8 cellular contexts compared by ENCODE assay signal in genomic region chr19:18507021-18507726, GRCh38. TPM values are rescaled to one million over a fixed set of nuclear protein-coding genes. Genes with fewer than 3 reads are reported as not detected.
DNase-seq lines count a peak whose midpoint lies in the region; ATAC-seq and TF ChIP-seq lines count a peak whose summit lies in the region.

No MANE protein-coding gene starts in this region.

- no peak for TF ChIP-seq CTCF in adrenal gland (IDR thresholded peaks at IDR 0.05)
- TF ChIP-seq CTCF in testis (IDR thresholded peaks at IDR 0.05): no peak

- H3K4me3 ChIP-seq in adrenal gland (no peak overlapping the region), testis (no peak overlapping the region)

- H3K4me3 Mint-ChIP-seq in activated CD8-positive, alpha-beta memory T cell treated with anti-CD3 and anti-CD28 coated beads, Interleukin-2, amount 10 ng/mL, durations not matched to agents 7 days and 5 days: peak overlapping the region; percentile 48

- H3K36me3 Mint-ChIP-seq in activated CD8-positive, alpha-beta memory T cell treated with anti-CD3 and anti-CD28 coated beads, Interleukin-2, amount 10 ng/mL, durations not matched to agents 7 days and 5 days: no peaks in the 10 kb centered on the region

- H3K36me3 ChIP-seq in adrenal gland (replicated peaks in 1 of 2) (no peaks in the 10 kb centered on the region), testis (ENCODE audit: low read depth, missing control alignments) (no peaks in the 10 kb centered on the region)

- no peaks in the 10 kb centered on the region for H3K27me3 ChIP-seq in adrenal gland
- no peaks in the 10 kb centered on the region for H3K27me3 ChIP-seq in testis

- H3K27ac Mint-ChIP-seq in activated CD8-positive, alpha-beta memory T cell treated with anti-CD3 and anti-CD28 coated beads, Interleukin-2, amount 10 ng/mL, durations not matched to agents 7 days and 5 days: peak overlapping the region; percentile 91

- peak; percentile 74 for ATAC-seq in activated CD8-positive, alpha-beta memory T cell treated with anti-CD3 and anti-CD28 coated beads, Interleukin-2, amount 10 ng/mL, durations not matched to agents 7 days and 5 days
- no peak for ATAC-seq in HG02938 (IDR thresholded peaks at IDR 0.05; ENCODE audit: unreplicated experiment)
- no peak for ATAC-seq in HG02798 (IDR thresholded peaks at IDR 0.05; ENCODE audit: poor library complexity, unreplicated experiment)

- DNase-seq in activated CD8-positive, alpha-beta memory T cell treated with anti-CD3 and anti-CD28 coated beads, Interleukin-2, amount 10 ng/mL, durations not matched to agents 7 days and 5 days: peak; percentile 77
- DNase-seq in activated CD8-positive, alpha-beta memory T cell treated with anti-CD3 and anti-CD28 coated beads, Interleukin-2, amount 50 U/mL, for 48 hours: no peak
- DNase-seq in adrenal gland (peak in 6 of 7 donors; percentile 68 to 82 (median 79)), iris pigment epithelial cell (ENCODE audit: low read depth) (peak; percentile 28), testis (no peak), hepatic stellate cell (ENCODE audit: low spot score) (no peak)

- H3K27me3 Mint-ChIP-seq in activated CD8-positive, alpha-beta memory T cell treated with anti-CD3 and anti-CD28 coated beads, Interleukin-2, amount 10 ng/mL, durations not matched to agents 7 days and 5 days: no peaks in the 10 kb centered on the region

- CTCF ChIA-PET in activated CD8-positive, alpha-beta memory T cell treated with anti-CD3 and anti-CD28 coated beads, Interleukin-2, amount 10 ng/mL, durations not matched to agents 7 days and 5 days (lab: Charles Lee): interaction anchor here (0.9 to 12.5 kb wide), 18 partner anchors 11 to 119 kb away, joined by 3 to 145 read pairs (median 4); partner anchors contain the start of genes ELL, FKBP8, KXD1 and REX1BD

- H3K27ac ChIP-seq in adrenal gland (peak overlapping the region in 3 of 5 donors; percentile 22 to 88 (median 66)), testis (peak overlapping the region; percentile 47 to 65)

- H3K4me1 Mint-ChIP-seq in activated CD8-positive, alpha-beta memory T cell treated with anti-CD3 and anti-CD28 coated beads, Interleukin-2, amount 10 ng/mL, durations not matched to agents 7 days and 5 days: peaks cover 72% of the 10 kb centered on the region

- H3K9me3 ChIP-seq in adrenal gland (replicated peaks in 1 of 3) (no peaks in the 10 kb centered on the region), testis (no peaks in the 10 kb centered on the region)

- H3K9me3 Mint-ChIP-seq in activated CD8-positive, alpha-beta memory T cell treated with anti-CD3 and anti-CD28 coated beads, Interleukin-2, amount 10 ng/mL, durations not matched to agents 7 days and 5 days (ENCODE audit: low read depth): no peaks in the 10 kb centered on the region

- 12 to 67% (median 49%) methylated on average over 6 to 9 of the region's 9 CpGs for WGBS in adrenal gland, 4 donors
- WGBS in testis, 2 donors: 50 to 55% methylated on average over 2 to 9 of the region's 9 CpGs

- peaks cover 30 to 67% of the 10 kb centered on the region in 2 donors for H3K4me1 ChIP-seq in adrenal gland (replicated peaks in 1 of 2)
- peaks cover 63% of the 10 kb centered on the region for H3K4me1 ChIP-seq in testis

- peak in 1 of 2 donors; percentile 13 for TF ChIP-seq POLR2A in adrenal gland (IDR thresholded peaks at IDR 0.05)
- no peak for TF ChIP-seq POLR2A in testis (IDR thresholded peaks at IDR 0.05)

- intact Hi-C loops in adrenal gland (cut with DNase I) (no loop called here), testis (cut with DNase I; ENCODE audit: low total_unique reads) (no loop called here)

RNA-seq across cellular contexts. Expression of gene ELL, which starts 14.7 kb away (rescaled TPM):
- total RNA-seq in activated CD8-positive, alpha-beta memory T cell treated with anti-CD3 and anti-CD28 coated beads, Interleukin-2, amount 10 ng/mL, durations not matched to agents 7 days and 5 days: 10 to 100 TPM; 22.9 to 33.7 TPM
- total RNA-seq in adrenal gland (10 to 100 TPM in 7 of 8 donors, 1 to 10 TPM in 1; 9.8 to 28.3 (median 15.2) TPM), testis (10 to 100 TPM; 75.8 to 76.1 TPM)
- polyA plus RNA-seq in adrenal gland (10 to 100 TPM in 1 of 3 donors, 1 to 10 TPM in 2; 1.8 to 14.3 (median 9.1) TPM), testis (ENCODE audit: insufficient read depth, low read depth, low replicate concordance) (48.0 TPM)

RNA-seq across cellular contexts. Expression of gene FKBP8, which starts 36.2 kb away (rescaled TPM):
- 100 to 1,000 TPM; 220 to 286 TPM for total RNA-seq in activated CD8-positive, alpha-beta memory T cell treated with anti-CD3 and anti-CD28 coated beads, Interleukin-2, amount 10 ng/mL, durations not matched to agents 7 days and 5 days
- total RNA-seq in adrenal gland (100 to 1,000 TPM; 171 to 463 (median 265) TPM), testis (100 to 1,000 TPM; 587 to 614 TPM)
- polyA plus RNA-seq in adrenal gland (100 to 1,000 TPM in 2 of 3 donors, 10 to 100 TPM in 1; 26.3 to 816 (median 417) TPM), testis (ENCODE audit: insufficient read depth, low read depth, low replicate concordance) (571 TPM)

RNA-seq across cellular contexts. Expression of gene KXD1, which starts 50.5 kb away (rescaled TPM):
- 100 to 1,000 TPM; 106 to 113 TPM for total RNA-seq in activated CD8-positive, alpha-beta memory T cell treated with anti-CD3 and anti-CD28 coated beads, Interleukin-2, amount 10 ng/mL, durations not matched to agents 7 days and 5 days
- total RNA-seq in adrenal gland (100 to 1,000 TPM in 3 of 8 donors, 10 to 100 TPM in 5; 72.4 to 165 (median 87.5) TPM), testis (100 to 1,000 TPM; 124 to 133 TPM)
- polyA plus RNA-seq in adrenal gland (100 to 1,000 TPM in 1 of 3 donors, 10 to 100 TPM in 2; 74.2 to 120 (median 79.4) TPM), testis (ENCODE audit: insufficient read depth, low read depth, low replicate concordance) (163 TPM)

Comparison
In these comparisons a context has a peak if more than half of its experiments do, and no peak if none do; other contexts are left out.
1. DNase-seq: peak in activated CD8-positive, alpha-beta memory T cell treated with anti-CD3 and anti-CD28 coated beads, Interleukin-2, amount 10 ng/mL, durations not matched to agents 7 days and 5 days (single experiment), adrenal gland (6 of 7) and iris pigment epithelial cell (single experiment); none in activated CD8-positive, alpha-beta memory T cell treated with anti-CD3 and anti-CD28 coated beads, Interleukin-2, amount 50 U/mL, for 48 hours (single experiment), testis (single experiment) and hepatic stellate cell (single experiment).